In genomic region chr20:57089701-57090144, GRCh38 we compare ENCODE assay signal across 8 cellular contexts.
DNase-seq lines count a peak whose midpoint lies in the region; ATAC-seq and TF ChIP-seq lines count a peak whose summit lies in the region.

No MANE protein-coding gene starts in this region.

- DNase-seq in CD4-positive, alpha-beta T cell: peak; percentile 17 to 66 (median 44)
- DNase-seq in KBM-7 (peak; percentile 49), T1000 (lab: John Stamatoyannopoulos, UW) (peak; percentile 26), astrocyte of the hippocampus (ENCODE audit: low read depth, low spot score) (peak; percentile 80), immature natural killer cell (peak; percentile 21 to 42 (median 22))
- peak; percentile 12 to 53 for DNase-seq in stimulated activated CD4-positive, alpha-beta T cell treated with anti-CD3 and anti-CD28 coated beads, Interleukin-1b, Interleukin-23, amount 100 ng/mL, for 4 hours (ENCODE audit: low read depth in 2 of 2)

- intact Hi-C loops in CD4-positive, alpha-beta T cell (cut with DNase I, micrococcal nuclease): loop anchor here (1.0 to 5.0 kb wide), 6 partner anchors 255 to 1119 kb away; no protein-coding TSS in a partner anchor

- peaks cover 4% of the 10 kb centered on the region for H3K27me3 ChIP-seq in CD4-positive, alpha-beta T cell (ENCODE audit: control insufficient read depth, insufficient read depth, low read length)

- no peaks in the 10 kb centered on the region for H3K36me3 Mint-ChIP-seq in CD4-positive, alpha-beta T cell (ENCODE audit: low read depth)
- no peaks in the 10 kb centered on the region for H3K36me3 Mint-ChIP-seq in immature natural killer cell

- H3K27ac ChIP-seq in CD4-positive, alpha-beta T cell (ENCODE audit: low read depth, low read length): no peak overlapping the region

- no peaks in the 10 kb centered on the region for H3K9me3 ChIP-seq in CD4-positive, alpha-beta T cell (ENCODE audit: control insufficient read depth, low read length)

- POLR2A ChIA-PET in CD4-positive, alpha-beta T cell (lab: Charles Lee): no interaction called here

- peaks cover 10% of the 10 kb centered on the region for H3K27me3 Mint-ChIP-seq in CD4-positive, alpha-beta T cell
- peaks cover 0 to 28% (median 22%) of the 10 kb centered on the region in 3 donors for H3K27me3 Mint-ChIP-seq in immature natural killer cell (ENCODE audit: low read depth in 3 of 3)

- no peaks in the 10 kb centered on the region for H3K9me3 Mint-ChIP-seq in CD4-positive, alpha-beta T cell
- H3K9me3 Mint-ChIP-seq in immature natural killer cell: peaks cover 0 to 8% (median 2%) of the 10 kb centered on the region in 6 donors

- no peak overlapping the region for H3K4me3 Mint-ChIP-seq in CD4-positive, alpha-beta T cell
- H3K4me3 Mint-ChIP-seq in immature natural killer cell: no peak overlapping the region

- CTCF ChIA-PET in CD4-positive, alpha-beta T cell (lab: Charles Lee): no interaction called here

- in situ Hi-C loops in KBM-7 (cut with MboI; ENCODE audit: low pct_unique_long_range_greater_than_20kb, low sequenced_read_pairs): loop anchor here (10.0 to 25.0 kb wide), 3 partner anchors 245 to 1098 kb away; no protein-coding TSS in a partner anchor

- H3K27ac Mint-ChIP-seq in CD4-positive, alpha-beta T cell: no peak overlapping the region
- peak overlapping the region in 4 of 6 donors; percentile 69 to 86 (median 78) for H3K27ac Mint-ChIP-seq in immature natural killer cell

- ATAC-seq in CD4-positive, alpha-beta T cell (ENCODE audit: poor library complexity): peak; percentile 64
- ATAC-seq in GM19395 (IDR thresholded peaks at IDR 0.05; ENCODE audit: unreplicated experiment): peak; percentile 58
- ATAC-seq in GM18873 (IDR thresholded peaks at IDR 0.05; ENCODE audit: low FRiP score, unreplicated experiment): no peak

- TF ChIP-seq CTCF in CD4-positive, alpha-beta T cell (IDR thresholded peaks at IDR 0.05): peak; percentile 62

- H3K4me1 Mint-ChIP-seq in CD4-positive, alpha-beta T cell (ENCODE audit: low read depth): peaks cover 13% of the 10 kb centered on the region
- H3K4me1 Mint-ChIP-seq in immature natural killer cell: peaks cover 6 to 14% of the 10 kb centered on the region in 2 donors

Comparison
In these comparisons a context has a peak if more than half of its experiments do, and no peak if none do; other contexts are left out.
1. DNase-seq: peak in every context shown above with its lines; median percentile 80 in astrocyte of the hippocampus; 49 in KBM-7; 44 in CD4-positive, alpha-beta T cell; 32 in stimulated activated CD4-positive, alpha-beta T cell treated with anti-CD3 and anti-CD28 coated beads, Interleukin-1b, Interleukin-23, amount 100 ng/mL, for 4 hours; 26 in T1000; 22 in immature natural killer cell.